Comparison of ENCODE assay signal across 8 cellular contexts in genomic region chr20:44209691-44210421, GRCh38. TPM values are rescaled to one million over a fixed set of nuclear protein-coding genes. Genes with fewer than 3 reads are reported as not detected.
DNase-seq lines count a peak whose midpoint lies in the region; ATAC-seq and TF ChIP-seq lines count a peak whose summit lies in the region.

No MANE protein-coding gene starts in this region.

- H3K27me3 ChIP-seq in ACC112 (ENCODE audit: insufficient read depth, low read length) = no peaks in the 10 kb centered on the region
- H3K27me3 ChIP-seq in OCI-LY3 (ENCODE audit: low read depth, low read length) = no peaks in the 10 kb centered on the region
- H3K27me3 ChIP-seq in thyroid gland = no peaks in the 10 kb centered on the region

- no peaks in the 10 kb centered on the region for H3K27me3 Mint-ChIP-seq in chondrocyte (ENCODE audit: low read depth)

- no peaks in the 10 kb centered on the region for H3K9me3 Mint-ChIP-seq in chondrocyte (ENCODE audit: low read depth)

- H3K79me2 ChIP-seq in ACC112 (ENCODE audit: control insufficient read depth, insufficient read depth, low read length, unreplicated experiment) = peaks cover 52% of the 10 kb centered on the region
- peaks cover 67% of the 10 kb centered on the region for H3K79me2 ChIP-seq in OCI-LY3 (ENCODE audit: low read length)

- no peak overlapping the region for H2AFZ ChIP-seq in ACC112 (ENCODE audit: low read length, unreplicated experiment)
- peak overlapping the region; percentile 17; the same call in 1 of the 2 replicates for H2AFZ ChIP-seq in OCI-LY3 (ENCODE audit: low read depth, low read length)

- peaks cover 32% of the 10 kb centered on the region for H3K4me1 ChIP-seq in ACC112 (ENCODE audit: control insufficient read depth, insufficient read depth, low read length, unreplicated experiment)
- peaks cover 30% of the 10 kb centered on the region for H3K4me1 ChIP-seq in OCI-LY3 (ENCODE audit: low read length)
- peaks cover 27 to 31% of the 10 kb centered on the region in 2 donors for H3K4me1 ChIP-seq in thyroid gland

- H3K9ac ChIP-seq in OCI-LY3 (ENCODE audit: low read length) = peak overlapping the region; percentile 99

- H3K4me3 Mint-ChIP-seq in chondrocyte (ENCODE audit: unreplicated experiment) = peak overlapping the region; percentile 100

- H3K27ac ChIP-seq in ACC112 (ENCODE audit: low read depth, low read length) (peak overlapping the region; percentile 92), OCI-LY3 (ENCODE audit: low read length) (peak overlapping the region; percentile 81), thyroid gland (peak overlapping the region; percentile 87 to 95 (median 93))

- no peak for DNase-seq in chondrocyte (ENCODE audit: low spot score)
- DNase-seq in lower leg skin (ENCODE audit: low spot score in 2 of 2) = peak in 1 of 2 donors; percentile 39
- no peak for DNase-seq in thyroid gland
- DNase-seq in NCI-H510A (lab: John Stamatoyannopoulos, UW) = no peak

- H4K20me1 ChIP-seq in OCI-LY3 (ENCODE audit: insufficient read depth, low read length) = peaks cover 46% of the 10 kb centered on the region

- H3K36me3 ChIP-seq in ACC112 (ENCODE audit: insufficient read depth, low read length) (0 out of 2 replicates have a peak, but pooled peaks cover 10% of the 10 kb centered on the region), OCI-LY3 (replicated peaks; ENCODE audit: low read depth, low read length) (peaks cover 18% of the 10 kb centered on the region), thyroid gland (peaks cover 0 to 4% of the 10 kb centered on the region in 2 donors)

- H3K4me3 ChIP-seq in ACC112 (ENCODE audit: low read depth, low read length) = peak overlapping the region; percentile 84
- H3K4me3 ChIP-seq in OCI-LY3 (ENCODE audit: low read length) = peak overlapping the region; percentile 94
- peak overlapping the region; percentile 97 for H3K4me3 ChIP-seq in lower leg skin (ENCODE audit: low read depth, poor library complexity, severe bottlenecking)
- H3K4me3 ChIP-seq in thyroid gland (replicated peaks in 1 of 3) = peak overlapping the region; percentile 73 to 83 (median 73)

- H3K4me2 ChIP-seq in OCI-LY3 (ENCODE audit: low read length) = peak overlapping the region; percentile 92

- peak overlapping the region; percentile 100 for H3K27ac Mint-ChIP-seq in chondrocyte (ENCODE audit: unreplicated experiment)

- H3K9me3 ChIP-seq in OCI-LY3 (ENCODE audit: insufficient read depth, low read length) (no peaks in the 10 kb centered on the region), thyroid gland (no peaks in the 10 kb centered on the region)

- ATAC-seq in GM18870 (IDR thresholded peaks at IDR 0.05; ENCODE audit: unreplicated experiment) (peak; percentile 3), GM18861 (IDR thresholded peaks at IDR 0.05; ENCODE audit: unreplicated experiment) (no peak)

- peaks cover 6% of the 10 kb centered on the region for H3K36me3 Mint-ChIP-seq in chondrocyte (ENCODE audit: low read depth)

- peaks cover 58% of the 10 kb centered on the region for H3K4me1 Mint-ChIP-seq in chondrocyte (ENCODE audit: low read depth)

- 0 to 1% methylated on average over 32 of the region's 32 CpGs for WGBS in lower leg skin, 2 donors
- 1% methylated on average over 32 of the region's 32 CpGs for WGBS in thyroid gland, 2 donors

- intact Hi-C loops in lower leg skin (cut with DNase I; ENCODE audit: low total_unique reads) (loop anchor here (10.0 kb wide), 1 partner anchor 265 kb away; the partner anchor contains the start of gene TTPAL), thyroid gland (cut with DNase I) (loop anchor here (10.0 kb wide), 2 partner anchors 175 to 265 kb away; partner anchors contain the start of gene TTPAL)

- no peak for TF ChIP-seq CTCF in OCI-LY3 (IDR thresholded peaks at IDR 0.05; ENCODE audit: low read depth, low read length)
- TF ChIP-seq CTCF in chondrocyte (IDR thresholded peaks at IDR 0.05) = no peak
- no peak for TF ChIP-seq CTCF in lower leg skin (IDR thresholded peaks at IDR 0.05)
- no peak for TF ChIP-seq CTCF in thyroid gland (IDR thresholded peaks at IDR 0.05)

- no peak for TF ChIP-seq POLR2A in lower leg skin (IDR thresholded peaks at IDR 0.05)
- TF ChIP-seq POLR2A in thyroid gland (IDR thresholded peaks at IDR 0.05) = no peak

RNA-seq across cellular contexts. Expression of gene OSER1, which starts 0.7 kb away (rescaled TPM):
- total RNA-seq in chondrocyte (30.3 to 33.0 TPM (median 31.5 TPM) in 3 replicates), lower leg skin (10 to 100 TPM; 41.2 to 49.6 (median 46.8) TPM), thyroid gland (10 to 100 TPM; 36.2 to 56.4 (median 43.0) TPM)

RNA-seq across cellular contexts. Expression of gene JPH2, which starts 22.9 kb away (rescaled TPM):
- total RNA-seq in chondrocyte = 46.6 to 75.9 TPM (median 71.2 TPM) in 3 replicates
- 10 to 100 TPM in 1 of 4 donors, 1 to 10 TPM in 3; 1.5 to 10.9 (median 5.6) TPM for total RNA-seq in lower leg skin
- total RNA-seq in thyroid gland = 1 to 10 TPM in 3 of 4 donors, under 1 TPM in 1; 0.67 to 2.3 (median 1.8) TPM

RNA-seq across cellular contexts. Expression of gene GDAP1L1, which starts 37.3 kb away (rescaled TPM):
- not detected in 3 replicates for total RNA-seq in chondrocyte
- under 1 TPM in 1 of 4 donors, not detected in 3; 0.91 TPM for total RNA-seq in lower leg skin
- under 1 TPM in 1 of 4 donors, not detected in 3; 0.29 TPM for total RNA-seq in thyroid gland
